ENCODE assay signal across 10 cellular contexts in the genomic region with DNA sequence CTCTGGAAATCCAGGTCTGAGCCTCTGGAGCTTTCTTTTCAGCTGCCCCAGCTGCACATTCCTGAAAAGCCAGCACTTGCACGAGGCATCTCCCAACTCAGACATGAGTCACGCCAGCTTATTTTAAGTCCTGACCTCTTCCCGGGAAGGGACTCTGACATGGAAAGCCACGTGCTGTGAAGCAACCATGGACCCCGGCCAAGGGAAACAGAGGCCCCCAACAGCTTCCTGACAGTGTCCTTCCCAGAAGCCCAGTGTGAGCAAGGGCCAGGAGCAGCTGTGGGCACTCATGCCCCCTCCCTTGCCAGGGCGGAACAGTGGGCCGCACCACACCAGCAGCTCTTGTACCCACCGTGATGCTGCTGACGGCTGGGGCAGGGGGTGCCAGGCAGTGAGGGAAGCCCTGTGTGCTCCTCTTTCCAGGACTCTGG.
DNase-seq lines count a peak whose midpoint lies in the region; ATAC-seq and TF ChIP-seq lines count a peak whose summit lies in the region.
"Had no signal": no experiment of that assay in that cellular context is flagged by ENCODE, and none has a peak within 500 bp of the region (broad histone marks: within the 10 kb centered on the region; RNA-seq: fewer than 3 reads in every experiment).

No MANE protein-coding gene starts in this region.

- H3K36me3 ChIP-seq in colonic mucosa = no peaks in the 10 kb centered on the region

- no peak overlapping the region for H3K4me3 ChIP-seq in colonic mucosa

- no peaks in the 10 kb centered on the region for H3K9me3 ChIP-seq in colonic mucosa

- TF ChIP-seq CTCF in colonic mucosa (IDR thresholded peaks at IDR 0.05) = no peak

- no peak for ATAC-seq in HG03025 (IDR thresholded peaks at IDR 0.05; ENCODE audit: low FRiP score, unreplicated experiment)
- no peak for ATAC-seq in GM19328 (IDR thresholded peaks at IDR 0.05; ENCODE audit: unreplicated experiment)
- ATAC-seq in HG03439 (IDR thresholded peaks at IDR 0.05; ENCODE audit: unreplicated experiment) = no peak
- ATAC-seq: activated CD4-positive, alpha-beta T cell treated with anti-CD3 and anti-CD28 coated beads for 36 hours had no signal

- H3K27ac ChIP-seq in colonic mucosa = no peak overlapping the region

- no peak overlapping the region for H3K9ac ChIP-seq in colonic mucosa (ENCODE audit: low read depth in 2 of 2, low read length in 2 of 2)

- intact Hi-C loops in colonic mucosa (cut with DNase I) = no loop called here

- H3K4me1 ChIP-seq in colonic mucosa = no peaks in the 10 kb centered on the region

- peak; percentile 55 for DNase-seq in HK-2 (ENCODE audit: unreplicated experiment)
- DNase-seq in colonic mucosa = peak; percentile 46
- peak; percentile 79 for DNase-seq in kidney glomerular epithelial cell (lab: John Stamatoyannopoulos, UW)
- DNase-seq in smooth muscle cell of the brain vasculature (ENCODE audit: low read depth, low spot score) = peak; percentile 93
- DNase-seq in 8988T = no peak
- DNase-seq: activated CD4-positive, alpha-beta T cell treated with anti-CD3 and anti-CD28 coated beads for 36 hours; NCI-H2081 treated with DMSO at 0.1 percent for 48 hours had no signal

- no peaks in the 10 kb centered on the region for H3K27me3 ChIP-seq in colonic mucosa
